11 cellular contexts compared by ENCODE assay signal in genomic region chr11:73521621-73522020, GRCh38.
DNase-seq lines count a peak whose midpoint lies in the region; ATAC-seq lines count a peak whose summit lies in the region.
"Had no signal": no experiment of that assay in that cellular context is flagged by ENCODE, and none has a peak within 500 bp of the region (broad histone marks: within the 10 kb centered on the region; RNA-seq: fewer than 3 reads in every experiment).

No MANE protein-coding gene starts in this region.

- no peak overlapping the region for H3K4me2 ChIP-seq in Karpas-422 (ENCODE audit: low read depth, low read length, poor library complexity, severe bottlenecking)

- H3K4me1 Mint-ChIP-seq in CD4-positive, CD25-positive, alpha-beta regulatory T cell: peaks cover 19 to 32% (median 27%) of the 10 kb centered on the region in 4 donors

- peak in 1 of 3 donors; percentile 35 for DNase-seq in CD4-positive, CD25-positive, alpha-beta regulatory T cell
- DNase-seq in SJSA1 (ENCODE audit: low read depth in 1 of 2, low spot score in 2 of 2) (peak; percentile 42 to 45), glomerular visceral epithelial cell (ENCODE audit: extremely low spot score) (peak; percentile 50), NCI-H2196 treated with DMSO at 0.1 percent for 48 hours (lab: John Stamatoyannopoulos, UW; ENCODE audit: unreplicated experiment) (no peak), T1000 (lab: John Stamatoyannopoulos, UW) (no peak), Karpas-422 (no peak)
- DNase-seq: left cardiac atrium, transverse colon had no signal

- H2AFZ ChIP-seq in Karpas-422 (ENCODE audit: low read length): no peak overlapping the region

- H3K36me3 ChIP-seq in CD4-positive, CD25-positive, alpha-beta regulatory T cell (ENCODE audit: control insufficient read depth, insufficient read depth, low read length): no peaks in the 10 kb centered on the region
- H3K36me3 ChIP-seq in SJSA1: no peaks in the 10 kb centered on the region
- H3K36me3 ChIP-seq in Karpas-422 (ENCODE audit: insufficient read depth, low read length): no peaks in the 10 kb centered on the region
- H3K36me3 ChIP-seq: transverse colon had no signal

- no peak overlapping the region for H3K9ac ChIP-seq in Karpas-422 (ENCODE audit: low read length)

- no peaks in the 10 kb centered on the region for H3K27me3 ChIP-seq in CD4-positive, CD25-positive, alpha-beta regulatory T cell (ENCODE audit: control insufficient read depth, insufficient read depth, low read length)
- no peaks in the 10 kb centered on the region for H3K27me3 ChIP-seq in SJSA1 (replicated peaks)
- no peaks in the 10 kb centered on the region for H3K27me3 ChIP-seq in Karpas-422 (ENCODE audit: low read length)
- H3K27me3 ChIP-seq: transverse colon had no signal

- no peak overlapping the region for H3K27ac ChIP-seq in CD4-positive, CD25-positive, alpha-beta regulatory T cell (ENCODE audit: insufficient read depth, low read length, poor library complexity, severe bottlenecking)
- H3K27ac ChIP-seq in SJSA1: no peak overlapping the region
- H3K27ac ChIP-seq in Karpas-422 (ENCODE audit: low read length): no peak overlapping the region
- H3K27ac ChIP-seq: transverse colon had no signal

- H3K27ac Mint-ChIP-seq in CD4-positive, CD25-positive, alpha-beta regulatory T cell: peak overlapping the region in 2 of 3 donors; percentile 49 to 65
- H3K27ac Mint-ChIP-seq: dendritic cell treated with granulocyte-macrophage colony-stimulating factor and Interleukin-4, amounts not matched to agents 40 ng/mL and 50 ng/mL, for 4 days had no signal

- H4K20me1 ChIP-seq in Karpas-422 (ENCODE audit: insufficient read depth, low read depth, low read length): peaks cover 34% of the 10 kb centered on the region

- no peaks in the 10 kb centered on the region for H3K9me2 ChIP-seq in Karpas-422 (replicated peaks; ENCODE audit: insufficient read depth, low read length)

- H3K36me3 Mint-ChIP-seq in CD4-positive, CD25-positive, alpha-beta regulatory T cell: peaks cover 10% of the 10 kb centered on the region

- H3K9me3 ChIP-seq in CD4-positive, CD25-positive, alpha-beta regulatory T cell (ENCODE audit: control insufficient read depth in 2 of 2, low read length in 2 of 2): no peaks in the 10 kb centered on the region
- H3K9me3 ChIP-seq in SJSA1 (replicated peaks) (no peaks in the 10 kb centered on the region), Karpas-422 (ENCODE audit: low read length) (no peaks in the 10 kb centered on the region)
- H3K9me3 ChIP-seq: transverse colon had no signal

- ATAC-seq in CD4-positive, CD25-positive, alpha-beta regulatory T cell (ENCODE audit: low read depth in 2 of 2): no peak
- ATAC-seq in GM21825 (IDR thresholded peaks at IDR 0.05; ENCODE audit: unreplicated experiment): peak; percentile 54
- no peak for ATAC-seq in GM21737 (IDR thresholded peaks at IDR 0.05; ENCODE audit: unreplicated experiment)
- ATAC-seq: left cardiac atrium had no signal

- H3K4me3 Mint-ChIP-seq in CD4-positive, CD25-positive, alpha-beta regulatory T cell: no peak overlapping the region
- H3K4me3 Mint-ChIP-seq: dendritic cell treated with granulocyte-macrophage colony-stimulating factor and Interleukin-4, amounts not matched to agents 40 ng/mL and 50 ng/mL, for 4 days had no signal

- H3K9me3 Mint-ChIP-seq in CD4-positive, CD25-positive, alpha-beta regulatory T cell: peaks cover 0 to 1% (median 0%) of the 10 kb centered on the region in 7 donors
- H3K9me3 Mint-ChIP-seq: dendritic cell treated with granulocyte-macrophage colony-stimulating factor and Interleukin-4, amounts not matched to agents 40 ng/mL and 50 ng/mL, for 4 days had no signal

- H3K79me2 ChIP-seq in Karpas-422 (ENCODE audit: low read length): no peaks in the 10 kb centered on the region

- peaks cover 12% of the 10 kb centered on the region for H3K4me1 ChIP-seq in CD4-positive, CD25-positive, alpha-beta regulatory T cell (ENCODE audit: control insufficient read depth, insufficient read depth, low read length, poor library complexity, severe bottlenecking)
- H3K4me1 ChIP-seq in SJSA1 (replicated peaks) (peaks cover 16% of the 10 kb centered on the region), Karpas-422 (ENCODE audit: low read length) (peaks cover 6% of the 10 kb centered on the region)
- H3K4me1 ChIP-seq: transverse colon had no signal

- no peak overlapping the region for H3K4me3 ChIP-seq in CD4-positive, CD25-positive, alpha-beta regulatory T cell (ENCODE audit: low read depth, low read length)
- H3K4me3 ChIP-seq in SJSA1: no peak overlapping the region
- no peak overlapping the region for H3K4me3 ChIP-seq in Karpas-422 (ENCODE audit: low read length)
- H3K4me3 ChIP-seq: transverse colon had no signal

- H3K27me3 Mint-ChIP-seq in CD4-positive, CD25-positive, alpha-beta regulatory T cell: no peaks in the 10 kb centered on the region
- H3K27me3 Mint-ChIP-seq: dendritic cell treated with granulocyte-macrophage colony-stimulating factor and Interleukin-4, amounts not matched to agents 40 ng/mL and 50 ng/mL, for 4 days had no signal

Comparison
In these comparisons a context has a peak if more than half of its experiments do, and no peak if none do; other contexts are left out.
1. DNase-seq: peak in SJSA1 (2 of 2) and glomerular visceral epithelial cell (single experiment); none in NCI-H2196 treated with DMSO at 0.1 percent for 48 hours (single experiment), T1000 (single experiment) and Karpas-422 (single experiment).